1 cellular context compared by ENCODE assay signal in the genomic region with DNA sequence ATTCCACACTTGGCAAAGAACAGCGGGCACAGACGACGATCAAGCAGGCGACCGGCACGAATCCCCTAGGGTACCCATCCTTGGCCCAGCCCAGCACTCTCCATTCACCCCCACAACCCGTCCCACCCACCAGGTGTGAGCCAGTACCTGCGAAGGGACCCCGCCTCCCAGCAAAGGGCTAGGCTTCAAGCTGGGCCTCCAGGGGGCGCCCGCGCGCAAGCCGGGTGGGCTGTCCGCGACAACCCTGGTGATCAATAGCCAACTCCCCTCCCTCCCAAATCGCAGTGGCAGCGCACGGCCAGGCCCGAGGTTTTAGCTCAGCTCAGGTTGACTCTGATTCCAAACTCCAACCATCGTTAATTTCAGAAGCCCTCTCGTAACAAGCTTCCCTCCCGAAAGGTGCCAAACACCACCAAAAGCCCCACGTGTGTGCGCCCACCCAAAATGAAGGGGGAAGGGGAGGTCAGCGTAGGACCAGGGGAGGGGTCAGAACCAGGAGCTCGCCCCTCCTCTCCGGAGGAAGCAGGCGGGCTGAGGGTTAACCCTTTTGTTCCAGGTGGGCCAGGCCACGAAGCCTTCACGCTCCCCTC.
A peak's percentile ranks its signal among the peaks of the same experiment; 100 is the strongest.
TF ChIP-seq lines count a peak whose summit lies in the region.

No MANE protein-coding gene starts in this region.

TF ChIP-seq in HepG2, 621 proteins besides CTCF, POLR2A, EP300 and RAD21 (continued from another document and continues in another):
- TF ChIP-seq, protein P1, sequence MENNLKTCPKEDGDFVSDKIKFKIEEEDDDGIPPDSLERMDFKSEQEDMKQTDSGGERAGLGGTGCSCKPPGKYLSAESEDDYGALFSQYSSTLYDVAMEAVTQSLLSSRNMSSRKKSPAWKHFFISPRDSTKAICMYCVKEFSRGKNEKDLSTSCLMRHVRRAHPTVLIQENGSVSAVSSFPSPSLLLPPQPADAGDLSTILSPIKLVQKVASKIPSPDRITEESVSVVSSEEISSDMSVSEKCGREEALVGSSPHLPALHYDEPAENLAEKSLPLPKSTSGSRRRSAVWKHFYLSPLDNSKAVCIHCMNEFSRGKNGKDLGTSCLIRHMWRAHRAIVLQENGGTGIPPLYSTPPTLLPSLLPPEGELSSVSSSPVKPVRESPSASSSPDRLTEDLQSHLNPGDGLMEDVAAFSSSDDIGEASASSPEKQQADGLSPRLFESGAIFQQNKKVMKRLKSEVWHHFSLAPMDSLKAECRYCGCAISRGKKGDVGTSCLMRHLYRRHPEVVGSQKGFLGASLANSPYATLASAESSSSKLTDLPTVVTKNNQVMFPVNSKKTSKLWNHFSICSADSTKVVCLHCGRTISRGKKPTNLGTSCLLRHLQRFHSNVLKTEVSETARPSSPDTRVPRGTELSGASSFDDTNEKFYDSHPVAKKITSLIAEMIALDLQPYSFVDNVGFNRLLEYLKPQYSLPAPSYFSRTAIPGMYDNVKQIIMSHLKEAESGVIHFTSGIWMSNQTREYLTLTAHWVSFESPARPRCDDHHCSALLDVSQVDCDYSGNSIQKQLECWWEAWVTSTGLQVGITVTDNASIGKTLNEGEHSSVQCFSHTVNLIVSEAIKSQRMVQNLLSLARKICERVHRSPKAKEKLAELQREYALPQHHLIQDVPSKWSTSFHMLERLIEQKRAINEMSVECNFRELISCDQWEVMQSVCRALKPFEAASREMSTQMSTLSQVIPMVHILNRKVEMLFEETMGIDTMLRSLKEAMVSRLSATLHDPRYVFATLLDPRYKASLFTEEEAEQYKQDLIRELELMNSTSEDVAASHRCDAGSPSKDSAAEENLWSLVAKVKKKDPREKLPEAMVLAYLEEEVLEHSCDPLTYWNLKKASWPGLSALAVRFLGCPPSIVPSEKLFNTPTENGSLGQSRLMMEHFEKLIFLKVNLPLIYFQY (CRISPR knock-in tag; IDR thresholded peaks at IDR 0.05; ENCODE audit: borderline replicate concordance) = 0 out of 2 replicates have a peak, but pooled peaks have one; percentile 23
- TF ChIP-seq, protein P2, sequence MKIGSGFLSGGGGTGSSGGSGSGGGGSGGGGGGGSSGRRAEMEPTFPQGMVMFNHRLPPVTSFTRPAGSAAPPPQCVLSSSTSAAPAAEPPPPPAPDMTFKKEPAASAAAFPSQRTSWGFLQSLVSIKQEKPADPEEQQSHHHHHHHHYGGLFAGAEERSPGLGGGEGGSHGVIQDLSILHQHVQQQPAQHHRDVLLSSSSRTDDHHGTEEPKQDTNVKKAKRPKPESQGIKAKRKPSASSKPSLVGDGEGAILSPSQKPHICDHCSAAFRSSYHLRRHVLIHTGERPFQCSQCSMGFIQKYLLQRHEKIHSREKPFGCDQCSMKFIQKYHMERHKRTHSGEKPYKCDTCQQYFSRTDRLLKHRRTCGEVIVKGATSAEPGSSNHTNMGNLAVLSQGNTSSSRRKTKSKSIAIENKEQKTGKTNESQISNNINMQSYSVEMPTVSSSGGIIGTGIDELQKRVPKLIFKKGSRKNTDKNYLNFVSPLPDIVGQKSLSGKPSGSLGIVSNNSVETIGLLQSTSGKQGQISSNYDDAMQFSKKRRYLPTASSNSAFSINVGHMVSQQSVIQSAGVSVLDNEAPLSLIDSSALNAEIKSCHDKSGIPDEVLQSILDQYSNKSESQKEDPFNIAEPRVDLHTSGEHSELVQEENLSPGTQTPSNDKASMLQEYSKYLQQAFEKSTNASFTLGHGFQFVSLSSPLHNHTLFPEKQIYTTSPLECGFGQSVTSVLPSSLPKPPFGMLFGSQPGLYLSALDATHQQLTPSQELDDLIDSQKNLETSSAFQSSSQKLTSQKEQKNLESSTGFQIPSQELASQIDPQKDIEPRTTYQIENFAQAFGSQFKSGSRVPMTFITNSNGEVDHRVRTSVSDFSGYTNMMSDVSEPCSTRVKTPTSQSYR (CRISPR knock-in tag; IDR thresholded peaks at IDR 0.05; ENCODE audit: borderline replicate concordance) = peak; percentile 47; the same call in 1 of the 2 replicates
- TF ChIP-seq SAFB2 (CRISPR knock-in tag; IDR thresholded peaks at IDR 0.05; ENCODE audit: borderline replicate concordance, low read depth) = no peak
- TF ChIP-seq TBX3 (IDR thresholded peaks at IDR 0.05; ENCODE audit: borderline replicate concordance) = no peak
- TF ChIP-seq, protein P3, sequence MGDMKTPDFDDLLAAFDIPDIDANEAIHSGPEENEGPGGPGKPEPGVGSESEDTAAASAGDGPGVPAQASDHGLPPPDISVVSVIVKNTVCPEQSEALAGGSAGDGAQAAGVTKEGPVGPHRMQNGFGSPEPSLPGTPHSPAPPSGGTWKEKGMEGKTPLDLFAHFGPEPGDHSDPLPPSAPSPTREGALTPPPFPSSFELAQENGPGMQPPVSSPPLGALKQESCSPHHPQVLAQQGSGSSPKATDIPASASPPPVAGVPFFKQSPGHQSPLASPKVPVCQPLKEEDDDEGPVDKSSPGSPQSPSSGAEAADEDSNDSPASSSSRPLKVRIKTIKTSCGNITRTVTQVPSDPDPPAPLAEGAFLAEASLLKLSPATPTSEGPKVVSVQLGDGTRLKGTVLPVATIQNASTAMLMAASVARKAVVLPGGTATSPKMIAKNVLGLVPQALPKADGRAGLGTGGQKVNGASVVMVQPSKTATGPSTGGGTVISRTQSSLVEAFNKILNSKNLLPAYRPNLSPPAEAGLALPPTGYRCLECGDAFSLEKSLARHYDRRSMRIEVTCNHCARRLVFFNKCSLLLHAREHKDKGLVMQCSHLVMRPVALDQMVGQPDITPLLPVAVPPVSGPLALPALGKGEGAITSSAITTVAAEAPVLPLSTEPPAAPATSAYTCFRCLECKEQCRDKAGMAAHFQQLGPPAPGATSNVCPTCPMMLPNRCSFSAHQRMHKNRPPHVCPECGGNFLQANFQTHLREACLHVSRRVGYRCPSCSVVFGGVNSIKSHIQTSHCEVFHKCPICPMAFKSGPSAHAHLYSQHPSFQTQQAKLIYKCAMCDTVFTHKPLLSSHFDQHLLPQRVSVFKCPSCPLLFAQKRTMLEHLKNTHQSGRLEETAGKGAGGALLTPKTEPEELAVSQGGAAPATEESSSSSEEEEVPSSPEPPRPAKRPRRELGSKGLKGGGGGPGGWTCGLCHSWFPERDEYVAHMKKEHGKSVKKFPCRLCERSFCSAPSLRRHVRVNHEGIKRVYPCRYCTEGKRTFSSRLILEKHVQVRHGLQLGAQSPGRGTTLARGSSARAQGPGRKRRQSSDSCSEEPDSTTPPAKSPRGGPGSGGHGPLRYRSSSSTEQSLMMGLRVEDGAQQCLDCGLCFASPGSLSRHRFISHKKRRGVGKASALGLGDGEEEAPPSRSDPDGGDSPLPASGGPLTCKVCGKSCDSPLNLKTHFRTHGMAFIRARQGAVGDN (CRISPR knock-in tag; IDR thresholded peaks at IDR 0.05) = peak; percentile 86
- TF ChIP-seq KDM3A (CRISPR knock-in tag; IDR thresholded peaks at IDR 0.05; ENCODE audit: low read depth) = peak; percentile 93
- TF ChIP-seq ZNF33B (CRISPR knock-in tag; IDR thresholded peaks at IDR 0.05) = no peak
- TF ChIP-seq KDM2A (CRISPR knock-in tag; IDR thresholded peaks at IDR 0.05; ENCODE audit: borderline replicate concordance, low read depth) = peak; percentile 90
- peak; percentile 63; the same call in 1 of the 2 replicates for TF ChIP-seq TGIF2 (CRISPR knock-in tag; IDR thresholded peaks at IDR 0.05)
- TF ChIP-seq ZNF746 (CRISPR knock-in tag; IDR thresholded peaks at IDR 0.05) = peak; percentile 77
- TF ChIP-seq NBN (conservative IDR thresholded peaks at IDR 0.05) = no peak
- TF ChIP-seq ZNF350 (CRISPR knock-in tag; IDR thresholded peaks at IDR 0.05; ENCODE audit: borderline replicate concordance, low read depth) = peak; percentile 93
- TF ChIP-seq ZNF558 (CRISPR knock-in tag; IDR thresholded peaks at IDR 0.05; ENCODE audit: borderline replicate concordance) = peak; percentile 42; the same call in 1 of the 2 replicates
- 0 out of 2 replicates have a peak, but pooled peaks have one; percentile 29 for TF ChIP-seq ZSCAN9 (CRISPR knock-in tag; IDR thresholded peaks at IDR 0.05; ENCODE audit: borderline replicate concordance)
- peak; percentile 75; the same call in 1 of the 2 replicates for TF ChIP-seq NAIF1 (CRISPR knock-in tag; IDR thresholded peaks at IDR 0.05; ENCODE audit: borderline replicate concordance)
- no peak for TF ChIP-seq JDP2 (CRISPR knock-in tag; IDR thresholded peaks at IDR 0.05; ENCODE audit: borderline replicate concordance)
- TF ChIP-seq, protein P4, sequence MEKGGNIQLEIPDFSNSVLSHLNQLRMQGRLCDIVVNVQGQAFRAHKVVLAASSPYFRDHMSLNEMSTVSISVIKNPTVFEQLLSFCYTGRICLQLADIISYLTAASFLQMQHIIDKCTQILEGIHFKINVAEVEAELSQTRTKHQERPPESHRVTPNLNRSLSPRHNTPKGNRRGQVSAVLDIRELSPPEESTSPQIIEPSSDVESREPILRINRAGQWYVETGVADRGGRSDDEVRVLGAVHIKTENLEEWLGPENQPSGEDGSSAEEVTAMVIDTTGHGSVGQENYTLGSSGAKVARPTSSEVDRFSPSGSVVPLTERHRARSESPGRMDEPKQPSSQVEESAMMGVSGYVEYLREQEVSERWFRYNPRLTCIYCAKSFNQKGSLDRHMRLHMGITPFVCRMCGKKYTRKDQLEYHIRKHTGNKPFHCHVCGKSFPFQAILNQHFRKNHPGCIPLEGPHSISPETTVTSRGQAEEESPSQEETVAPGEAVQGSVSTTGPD (CRISPR knock-in tag; IDR thresholded peaks at IDR 0.05) = no peak
- TF ChIP-seq ZC3H13 (CRISPR knock-in tag; IDR thresholded peaks at IDR 0.05) = peak; percentile 54; the same call in 1 of the 2 replicates
- TF ChIP-seq, protein P5, sequence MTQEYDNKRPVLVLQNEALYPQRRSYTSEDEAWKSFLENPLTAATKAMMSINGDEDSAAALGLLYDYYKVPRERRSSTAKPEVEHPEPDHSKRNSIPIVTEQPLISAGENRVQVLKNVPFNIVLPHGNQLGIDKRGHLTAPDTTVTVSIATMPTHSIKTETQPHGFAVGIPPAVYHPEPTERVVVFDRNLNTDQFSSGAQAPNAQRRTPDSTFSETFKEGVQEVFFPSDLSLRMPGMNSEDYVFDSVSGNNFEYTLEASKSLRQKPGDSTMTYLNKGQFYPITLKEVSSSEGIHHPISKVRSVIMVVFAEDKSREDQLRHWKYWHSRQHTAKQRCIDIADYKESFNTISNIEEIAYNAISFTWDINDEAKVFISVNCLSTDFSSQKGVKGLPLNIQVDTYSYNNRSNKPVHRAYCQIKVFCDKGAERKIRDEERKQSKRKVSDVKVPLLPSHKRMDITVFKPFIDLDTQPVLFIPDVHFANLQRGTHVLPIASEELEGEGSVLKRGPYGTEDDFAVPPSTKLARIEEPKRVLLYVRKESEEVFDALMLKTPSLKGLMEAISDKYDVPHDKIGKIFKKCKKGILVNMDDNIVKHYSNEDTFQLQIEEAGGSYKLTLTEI (CRISPR knock-in tag; conservative IDR thresholded peaks at IDR 0.05) = no peak
- TF ChIP-seq, protein P6, sequence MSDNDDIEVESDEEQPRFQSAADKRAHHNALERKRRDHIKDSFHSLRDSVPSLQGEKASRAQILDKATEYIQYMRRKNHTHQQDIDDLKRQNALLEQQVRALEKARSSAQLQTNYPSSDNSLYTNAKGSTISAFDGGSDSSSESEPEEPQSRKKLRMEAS (IDR thresholded peaks at IDR 0.05) = peak; percentile 70; the same call in 1 of the 2 replicates
- peak; percentile 90 for TF ChIP-seq FOXC1 (CRISPR knock-in tag; IDR thresholded peaks at IDR 0.05; ENCODE audit: borderline replicate concordance)
- peak; percentile 72; the same call in 1 of the 2 replicates for TF ChIP-seq ELF3 (CRISPR knock-in tag; IDR thresholded peaks at IDR 0.05)
- TF ChIP-seq SALL2 (CRISPR knock-in tag; IDR thresholded peaks at IDR 0.05) = peak; percentile 61
- TF ChIP-seq PAX8 (CRISPR knock-in tag; IDR thresholded peaks at IDR 0.05; ENCODE audit: borderline replicate concordance) = 0 out of 2 replicates have a peak, but pooled peaks have one; percentile 50
- peak; percentile 65; the same call in 1 of the 2 replicates for TF ChIP-seq PHF21A (CRISPR knock-in tag; IDR thresholded peaks at IDR 0.05)
- TF ChIP-seq HOXA9 (CRISPR knock-in tag; IDR thresholded peaks at IDR 0.05; ENCODE audit: borderline replicate concordance) = no peak
- no peak for TF ChIP-seq NKX3-1 (CRISPR knock-in tag; IDR thresholded peaks at IDR 0.05)
- TF ChIP-seq, protein P7, sequence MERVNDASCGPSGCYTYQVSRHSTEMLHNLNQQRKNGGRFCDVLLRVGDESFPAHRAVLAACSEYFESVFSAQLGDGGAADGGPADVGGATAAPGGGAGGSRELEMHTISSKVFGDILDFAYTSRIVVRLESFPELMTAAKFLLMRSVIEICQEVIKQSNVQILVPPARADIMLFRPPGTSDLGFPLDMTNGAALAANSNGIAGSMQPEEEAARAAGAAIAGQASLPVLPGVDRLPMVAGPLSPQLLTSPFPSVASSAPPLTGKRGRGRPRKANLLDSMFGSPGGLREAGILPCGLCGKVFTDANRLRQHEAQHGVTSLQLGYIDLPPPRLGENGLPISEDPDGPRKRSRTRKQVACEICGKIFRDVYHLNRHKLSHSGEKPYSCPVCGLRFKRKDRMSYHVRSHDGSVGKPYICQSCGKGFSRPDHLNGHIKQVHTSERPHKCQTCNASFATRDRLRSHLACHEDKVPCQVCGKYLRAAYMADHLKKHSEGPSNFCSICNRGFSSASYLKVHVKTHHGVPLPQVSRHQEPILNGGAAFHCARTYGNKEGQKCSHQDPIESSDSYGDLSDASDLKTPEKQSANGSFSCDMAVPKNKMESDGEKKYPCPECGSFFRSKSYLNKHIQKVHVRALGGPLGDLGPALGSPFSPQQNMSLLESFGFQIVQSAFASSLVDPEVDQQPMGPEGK (CRISPR knock-in tag; IDR thresholded peaks at IDR 0.05) = peak; percentile 73
- TF ChIP-seq SRY (CRISPR knock-in tag; IDR thresholded peaks at IDR 0.05) = peak; percentile 47; the same call in 1 of the 2 replicates
- TF ChIP-seq IRX3 (CRISPR knock-in tag; IDR thresholded peaks at IDR 0.05; ENCODE audit: borderline replicate concordance, low read depth) = peak; percentile 42; the same call in 1 of the 2 replicates
- TF ChIP-seq, protein P8, sequence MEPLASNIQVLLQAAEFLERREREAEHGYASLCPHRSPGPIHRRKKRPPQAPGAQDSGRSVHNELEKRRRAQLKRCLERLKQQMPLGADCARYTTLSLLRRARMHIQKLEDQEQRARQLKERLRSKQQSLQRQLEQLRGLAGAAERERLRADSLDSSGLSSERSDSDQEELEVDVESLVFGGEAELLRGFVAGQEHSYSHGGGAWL (CRISPR knock-in tag; IDR thresholded peaks at IDR 0.05) = peak; percentile 63; the same call in 1 of the 2 replicates
- TF ChIP-seq RXRA (CRISPR knock-in tag; IDR thresholded peaks at IDR 0.05) = peak; percentile 40; the same call in 1 of the 2 replicates
- TF ChIP-seq SOX6 (IDR thresholded peaks at IDR 0.05) = no peak
- peak; percentile 69 for TF ChIP-seq SOX6 (CRISPR knock-in tag; IDR thresholded peaks at IDR 0.05)
- TF ChIP-seq, protein P9, sequence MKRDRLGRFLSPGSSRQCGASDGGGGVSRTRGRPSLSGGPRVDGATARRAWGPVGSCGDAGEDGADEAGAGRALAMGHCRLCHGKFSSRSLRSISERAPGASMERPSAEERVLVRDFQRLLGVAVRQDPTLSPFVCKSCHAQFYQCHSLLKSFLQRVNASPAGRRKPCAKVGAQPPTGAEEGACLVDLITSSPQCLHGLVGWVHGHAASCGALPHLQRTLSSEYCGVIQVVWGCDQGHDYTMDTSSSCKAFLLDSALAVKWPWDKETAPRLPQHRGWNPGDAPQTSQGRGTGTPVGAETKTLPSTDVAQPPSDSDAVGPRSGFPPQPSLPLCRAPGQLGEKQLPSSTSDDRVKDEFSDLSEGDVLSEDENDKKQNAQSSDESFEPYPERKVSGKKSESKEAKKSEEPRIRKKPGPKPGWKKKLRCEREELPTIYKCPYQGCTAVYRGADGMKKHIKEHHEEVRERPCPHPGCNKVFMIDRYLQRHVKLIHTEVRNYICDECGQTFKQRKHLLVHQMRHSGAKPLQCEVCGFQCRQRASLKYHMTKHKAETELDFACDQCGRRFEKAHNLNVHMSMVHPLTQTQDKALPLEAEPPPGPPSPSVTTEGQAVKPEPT (CRISPR knock-in tag; IDR thresholded peaks at IDR 0.05; ENCODE audit: low read depth) = 0 out of 2 replicates have a peak, but pooled peaks have one; percentile 61
- peak; percentile 78 for TF ChIP-seq FOXO1 (CRISPR knock-in tag; IDR thresholded peaks at IDR 0.05)
- peak; percentile 64 for TF ChIP-seq GABPB1 (CRISPR knock-in tag; IDR thresholded peaks at IDR 0.05)
- peak; percentile 78 for TF ChIP-seq AGO1 (IDR thresholded peaks at IDR 0.05; ENCODE audit: low read depth, low read length, poor library complexity, severe bottlenecking)
- TF ChIP-seq ZNF20 (CRISPR knock-in tag; IDR thresholded peaks at IDR 0.05) = no peak
